10 cellular contexts compared by ENCODE assay signal in genomic region chr7:102689436-102690282, GRCh38. TPM values are rescaled to one million over a fixed set of nuclear protein-coding genes. Genes with fewer than 3 reads are reported as not detected.
DNase-seq lines count a peak whose midpoint lies in the region; ATAC-seq and TF ChIP-seq lines count a peak whose summit lies in the region.
"Not testable (repeated sequence)": the region's sequence is repeated elsewhere in the genome, so short reads cannot be mapped to it uniquely, and the experiment has no call there.
"Had no signal": no experiment of that assay in that cellular context is flagged by ENCODE, and none has a peak within 500 bp of the region (broad histone marks: within the 10 kb centered on the region; RNA-seq: fewer than 3 reads in every experiment).

No MANE protein-coding gene starts in this region.

- DNase-seq in CD8-positive, alpha-beta memory T cell = peak in 3 of 5 donors; percentile 16 to 58 (median 52)
- DNase-seq in activated CD8-positive, alpha-beta T cell treated with anti-CD3 and anti-CD28 coated beads for 36 hours; left ventricle myocardium superior: not testable (repeated sequence)
- peak; percentile 2 to 11 for DNase-seq in stimulated activated CD4-positive, alpha-beta T cell treated with anti-CD3 and anti-CD28 coated beads, Interleukin-4, amount 100 ng/mL, for 4 hours

- POLR2A ChIA-PET in CD8-positive, alpha-beta memory T cell (lab: Charles Lee); activated CD8-positive, alpha-beta T cell treated with anti-CD3 and anti-CD28 coated beads for 36 hours (lab: Charles Lee): not testable (repeated sequence)

- not testable (repeated sequence) for H3K9me3 Mint-ChIP-seq in CD8-positive, alpha-beta memory T cell; activated CD8-positive, alpha-beta T cell treated with anti-CD3 and anti-CD28 coated beads for 36 hours

- intact Hi-C loops in activated CD8-positive, alpha-beta T cell treated with anti-CD3 and anti-CD28 coated beads for 36 hours (cut with micrococcal nuclease); left ventricle myocardium superior (cut with micrococcal nuclease): not testable (repeated sequence)

- ATAC-seq in GM19324 (IDR thresholded peaks at IDR 0.05; ENCODE audit: low FRiP score, unreplicated experiment) (peak; percentile 66), GM21737 (IDR thresholded peaks at IDR 0.05; ENCODE audit: unreplicated experiment) (peak; percentile 70), HG03025 (IDR thresholded peaks at IDR 0.05; ENCODE audit: low FRiP score, unreplicated experiment) (peak; percentile 48), HG03565 (IDR thresholded peaks at IDR 0.05; ENCODE audit: unreplicated experiment) (peak; percentile 56), left ventricle myocardium superior (peak; percentile 55)
- peak; percentile 77 for ATAC-seq in activated CD8-positive, alpha-beta T cell treated with anti-CD3 and anti-CD28 coated beads for 36 hours

- not testable (repeated sequence) for H3K27ac ChIP-seq in CD8-positive, alpha-beta memory T cell (ENCODE audit: low read depth, low read length)

- not testable (repeated sequence) for H3K9me3 ChIP-seq in CD8-positive, alpha-beta memory T cell (ENCODE audit: low read length)

- H3K4me1 ChIP-seq in CD8-positive, alpha-beta memory T cell (ENCODE audit: insufficient read depth, low read length) = not testable (repeated sequence)

- H3K36me3 Mint-ChIP-seq in CD8-positive, alpha-beta memory T cell; activated CD8-positive, alpha-beta T cell treated with anti-CD3 and anti-CD28 coated beads for 36 hours (ENCODE audit: low read depth): not testable (repeated sequence)

- H3K4me3 ChIP-seq in CD8-positive, alpha-beta memory T cell (ENCODE audit: low read length) = not testable (repeated sequence)

- not testable (repeated sequence) for H3K27me3 ChIP-seq in CD8-positive, alpha-beta memory T cell (ENCODE audit: insufficient read depth, low read length, poor library complexity, severe bottlenecking)

- not testable (repeated sequence) for H3K4me1 Mint-ChIP-seq in CD8-positive, alpha-beta memory T cell; activated CD8-positive, alpha-beta T cell treated with anti-CD3 and anti-CD28 coated beads for 36 hours (ENCODE audit: low read depth)

- H3K27me3 Mint-ChIP-seq in CD8-positive, alpha-beta memory T cell; activated CD8-positive, alpha-beta T cell treated with anti-CD3 and anti-CD28 coated beads for 36 hours: not testable (repeated sequence)

- TF ChIP-seq CTCF in activated CD8-positive, alpha-beta T cell treated with anti-CD3 and anti-CD28 coated beads for 36 hours (IDR thresholded peaks at IDR 0.05) = not testable (repeated sequence)

- not testable (repeated sequence) for H3K36me3 ChIP-seq in CD8-positive, alpha-beta memory T cell (ENCODE audit: insufficient read depth, low read length)

- not testable (repeated sequence) for H3K27ac Mint-ChIP-seq in CD8-positive, alpha-beta memory T cell; activated CD8-positive, alpha-beta T cell treated with anti-CD3 and anti-CD28 coated beads for 36 hours

- not testable (repeated sequence) for H3K4me3 Mint-ChIP-seq in CD8-positive, alpha-beta memory T cell; activated CD8-positive, alpha-beta T cell treated with anti-CD3 and anti-CD28 coated beads for 36 hours

- CTCF ChIA-PET in CD8-positive, alpha-beta memory T cell (lab: Charles Lee); activated CD8-positive, alpha-beta T cell treated with anti-CD3 and anti-CD28 coated beads for 36 hours (lab: Charles Lee): not testable (repeated sequence)

RNA-seq across cellular contexts. Expression of gene POLR2J2, which starts 18.2 kb away (rescaled TPM):
- total RNA-seq in CD8-positive, alpha-beta memory T cell = 1 to 10 TPM; 8.2 to 9.0 TPM
- 5.3 TPM for polyA plus RNA-seq in CD8-positive, alpha-beta memory T cell
- total RNA-seq in activated CD8-positive, alpha-beta T cell treated with anti-CD3 and anti-CD28 coated beads for 36 hours = 10 to 100 TPM; 13.2 to 13.8 TPM
- total RNA-seq in left ventricle myocardium superior = 3.4 TPM

RNA-seq across cellular contexts. Expression of gene SPDYE2B, which starts 39.5 kb away (rescaled TPM):
- total RNA-seq in CD8-positive, alpha-beta memory T cell = not detected
- polyA plus RNA-seq in CD8-positive, alpha-beta memory T cell = 0.28 TPM
- not detected for total RNA-seq in activated CD8-positive, alpha-beta T cell treated with anti-CD3 and anti-CD28 coated beads for 36 hours
- not detected for total RNA-seq in left ventricle myocardium superior
- total RNA-seq: GM23248, mesothelial cell of epicardium had no signal
- polyA plus RNA-seq: GM23248 had no signal

RNA-seq across cellular contexts. Expression of gene UPK3BL1, which starts 47.1 kb away (rescaled TPM):
- 10 to 100 TPM; 17.3 to 20.5 TPM for total RNA-seq in CD8-positive, alpha-beta memory T cell
- 32.3 TPM for polyA plus RNA-seq in CD8-positive, alpha-beta memory T cell
- 10 to 100 TPM; 23.8 to 27.8 TPM for total RNA-seq in activated CD8-positive, alpha-beta T cell treated with anti-CD3 and anti-CD28 coated beads for 36 hours
- total RNA-seq in left ventricle myocardium superior = 13.0 TPM

RNA-seq across cellular contexts. Expression of gene FAM185A, which starts 59.1 kb away (rescaled TPM):
- 10 to 100 TPM; 10.4 to 11.4 TPM for total RNA-seq in CD8-positive, alpha-beta memory T cell
- 8.9 TPM for polyA plus RNA-seq in CD8-positive, alpha-beta memory T cell
- total RNA-seq in activated CD8-positive, alpha-beta T cell treated with anti-CD3 and anti-CD28 coated beads for 36 hours = 1 to 10 TPM; 7.9 to 10.0 TPM
- 9.3 TPM for total RNA-seq in left ventricle myocardium superior
